In genomic region chr13:22187329-22187728, GRCh38 we compare ENCODE assay signal across 1 cellular context.
TF ChIP-seq lines count a peak whose summit lies in the region.

No MANE protein-coding gene starts in this region.

TF ChIP-seq in GM12878, 131 proteins besides CTCF, POLR2A, EP300 and RAD21 (continued from another document):
- TF ChIP-seq E2F4 (IDR thresholded peaks at IDR 0.05; ENCODE audit: low read depth, low read length) (no peak), ZNF207 (IDR thresholded peaks at IDR 0.05; ENCODE audit: borderline replicate concordance) (no peak), TARDBP (IDR thresholded peaks at IDR 0.05; ENCODE audit: borderline replicate concordance) (no peak), KLF5 (IDR thresholded peaks at IDR 0.05; ENCODE audit: partially characterized antibody) (no peak), JUND (IDR thresholded peaks at IDR 0.05; ENCODE audit: low read depth, low read length) (no peak), BMI1 (IDR thresholded peaks at IDR 0.05; ENCODE audit: borderline replicate concordance) (no peak)
